In the genomic region with DNA sequence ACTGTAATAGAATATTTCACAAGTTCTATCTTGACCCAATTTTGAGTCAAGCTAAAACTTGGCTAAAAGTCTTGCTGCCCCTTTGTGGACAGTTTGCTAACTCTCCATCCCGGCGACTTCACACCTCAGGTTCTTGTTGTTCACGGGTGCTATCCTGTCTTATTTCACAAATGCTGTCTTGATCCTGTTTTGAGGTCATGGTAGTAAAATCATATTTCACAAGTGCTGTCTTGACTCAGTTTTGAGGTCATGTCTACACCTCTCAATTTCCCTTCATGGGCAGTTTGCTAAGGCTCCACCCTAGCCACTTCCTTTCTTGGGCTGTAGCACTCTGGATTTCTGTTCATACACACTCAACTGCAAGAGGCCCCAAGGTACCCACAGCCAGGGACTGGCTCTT, we compare ENCODE assay signal across 13 cellular contexts. TPM values are rescaled to one million over a fixed set of nuclear protein-coding genes. Genes with fewer than 3 reads are reported as not detected.
A peak's percentile ranks its signal among the peaks of the same experiment; 100 is the strongest.
DNase-seq lines count a peak whose midpoint lies in the region; ATAC-seq lines count a peak whose summit lies in the region.
"Had no signal": no experiment of that assay in that cellular context is flagged by ENCODE, and none has a peak within 500 bp of the region (broad histone marks: within the 10 kb centered on the region; RNA-seq: fewer than 3 reads in every experiment).

No MANE protein-coding gene starts in this region.

- H3K36me3 Mint-ChIP-seq in activated T-cell treated with anti-CD3 and anti-CD28 coated beads, Interleukin-2, amount 50 U/mL, for 4 hours (ENCODE audit: insufficient read depth), result no peaks in the 10 kb centered on the region
- H3K36me3 Mint-ChIP-seq in natural killer cell treated with Interleukin-12 subunit alpha and Interleukin-12 subunit beta and Interleukin-15 and Interleukin-18, amount 100 ng/mL, for 72 hours, result peaks cover 21% of the 10 kb centered on the region

- DNase-seq in activated CD4-positive, CD25-positive, alpha-beta regulatory T cell treated with anti-CD3 and anti-CD28 coated beads, Interleukin-2, amount 50 U/mL, for 72 hours, result no peak
- DNase-seq in Jurkat, Clone E6-1 (ENCODE audit: low read depth, low spot score), result peak; percentile 14
- no peak for DNase-seq in activated T-cell treated with anti-CD3 and anti-CD28 coated beads, Interleukin-2, amount 50 U/mL, for 4 hours
- peak; percentile 89 for DNase-seq in natural killer cell treated with Interleukin-12 subunit alpha and Interleukin-12 subunit beta and Interleukin-15 and Interleukin-18, amount 100 ng/mL, for 72 hours (ENCODE audit: low spot score)
- DNase-seq in hepatic stellate cell (ENCODE audit: low spot score), result no peak
- no peak for DNase-seq in NCI-H1436 treated with DMSO at 0.1 percent for 48 hours (lab: John Stamatoyannopoulos, UW)
- DNase-seq: aorta, heart left ventricle, NCI-H2227 treated with DMSO at 0.1 percent for 48 hours, testis had no signal

- H3K4me1 Mint-ChIP-seq in activated T-cell treated with anti-CD3 and anti-CD28 coated beads, Interleukin-2, amount 50 U/mL, for 4 hours (ENCODE audit: low read depth), result peaks cover 16% of the 10 kb centered on the region
- H3K4me1 Mint-ChIP-seq in natural killer cell treated with Interleukin-12 subunit alpha and Interleukin-12 subunit beta and Interleukin-15 and Interleukin-18, amount 100 ng/mL, for 72 hours (ENCODE audit: low read depth in 2 of 2), result peaks cover 53 to 78% of the 10 kb centered on the region in 2 donors

- H3K4me3 Mint-ChIP-seq in activated T-cell treated with anti-CD3 and anti-CD28 coated beads, Interleukin-2, amount 50 U/mL, for 4 hours, result no peak overlapping the region
- peak overlapping the region; percentile 67 for H3K4me3 Mint-ChIP-seq in natural killer cell treated with Interleukin-12 subunit alpha and Interleukin-12 subunit beta and Interleukin-15 and Interleukin-18, amount 100 ng/mL, for 72 hours

- peak; percentile 17 to 62 for ATAC-seq in activated CD4-positive, CD25-positive, alpha-beta regulatory T cell treated with anti-CD3 and anti-CD28 coated beads, Interleukin-2, amount 50 U/mL, for 24 hours
- peak; percentile 43 to 84 for ATAC-seq in activated T-cell treated with anti-CD3 and anti-CD28 coated beads, Interleukin-2, amount 50 U/mL, for 4 hours
- peak; percentile 94 to 95 for ATAC-seq in natural killer cell treated with Interleukin-12 subunit alpha and Interleukin-12 subunit beta and Interleukin-15 and Interleukin-18, amount 100 ng/mL, for 72 hours
- no peak for ATAC-seq in GM18498 (IDR thresholded peaks at IDR 0.05; ENCODE audit: unreplicated experiment)

- H3K4me3 ChIP-seq in Jurkat, Clone E6-1 (ENCODE audit: low read length), result no peak overlapping the region
- H3K4me3 ChIP-seq: heart left ventricle, lung, testis had no signal

- peak overlapping the region; percentile 87 to 94 for H3K27ac Mint-ChIP-seq in natural killer cell treated with Interleukin-12 subunit alpha and Interleukin-12 subunit beta and Interleukin-15 and Interleukin-18, amount 100 ng/mL, for 72 hours

- no peaks in the 10 kb centered on the region for H3K27me3 Mint-ChIP-seq in activated T-cell treated with anti-CD3 and anti-CD28 coated beads, Interleukin-2, amount 50 U/mL, for 4 hours (ENCODE audit: low read depth)
- H3K27me3 Mint-ChIP-seq in natural killer cell treated with Interleukin-12 subunit alpha and Interleukin-12 subunit beta and Interleukin-15 and Interleukin-18, amount 100 ng/mL, for 72 hours, result no peaks in the 10 kb centered on the region

- H3K9me3 Mint-ChIP-seq in activated T-cell treated with anti-CD3 and anti-CD28 coated beads, Interleukin-2, amount 50 U/mL, for 4 hours, result no peaks in the 10 kb centered on the region
- peaks cover 5% of the 10 kb centered on the region for H3K9me3 Mint-ChIP-seq in natural killer cell treated with Interleukin-12 subunit alpha and Interleukin-12 subunit beta and Interleukin-15 and Interleukin-18, amount 100 ng/mL, for 72 hours

RNA-seq across cellular contexts. Expression of a gene that starts 45.0 kb away (rescaled TPM):
- 8.1 TPM for polyA plus RNA-seq in Jurkat, Clone E6-1 (2012; ENCODE audit: insufficient read depth, insufficient read length)
- 10 to 100 TPM in 2 of 3 donors, 1 to 10 TPM in 1; 10.0 to 11.9 (median 11.0) TPM for total RNA-seq in activated T-cell treated with anti-CD3 and anti-CD28 coated beads, Interleukin-2, amount 50 U/mL, for 4 hours
- total RNA-seq in natural killer cell treated with Interleukin-12 subunit alpha and Interleukin-12 subunit beta and Interleukin-15 and Interleukin-18, amount 100 ng/mL, for 72 hours, result 10 to 100 TPM; 57.4 to 59.5 TPM

Comparison
In these comparisons a context has a peak if more than half of its experiments do, and no peak if none do; other contexts are left out.
1. DNase-seq: peak in Jurkat, Clone E6-1 (single experiment) and natural killer cell treated with Interleukin-12 subunit alpha and Interleukin-12 subunit beta and Interleukin-15 and Interleukin-18, amount 100 ng/mL, for 72 hours (single experiment); none in activated CD4-positive, CD25-positive, alpha-beta regulatory T cell treated with anti-CD3 and anti-CD28 coated beads, Interleukin-2, amount 50 U/mL, for 72 hours (single experiment), activated T-cell treated with anti-CD3 and anti-CD28 coated beads, Interleukin-2, amount 50 U/mL, for 4 hours (single experiment), hepatic stellate cell (single experiment) and NCI-H1436 treated with DMSO at 0.1 percent for 48 hours (single experiment).
2. RNA of a gene that starts 45.0 kb away (total RNA-seq): 57.4 to 59.5 TPM in natural killer cell treated with Interleukin-12 subunit alpha and Interleukin-12 subunit beta and Interleukin-15 and Interleukin-18, amount 100 ng/mL, for 72 hours; 10.0 to 11.9 TPM in activated T-cell treated with anti-CD3 and anti-CD28 coated beads, Interleukin-2, amount 50 U/mL, for 4 hours; every median in the first group is over 4 times any median in the second.